ENCODE assay signal across 8 cellular contexts in genomic region chr10:93893646-93894515, GRCh38. TPM values are rescaled to one million over a fixed set of nuclear protein-coding genes. Genes with fewer than 3 reads are reported as not detected.
DNase-seq lines count a peak whose midpoint lies in the region; ATAC-seq and TF ChIP-seq lines count a peak whose summit lies in the region.

Gene SLC35G1, plus strand, starts transcription at chr10:93893978. Its CDS starts 56 bp downstream, at chr10:93894034.

- DNase-seq in AG08395 (ENCODE audit: low spot score) (peak; percentile 95), NCI-H226 (peak; percentile 51), right lobe of liver (peak; percentile 80 to 81 (median 80))
- peak; percentile 79 for DNase-seq in activated CD4-positive, alpha-beta T cell treated with anti-CD3 and anti-CD28 coated beads for 48 hours
- peak; percentile 66 for DNase-seq in stimulated activated CD4-positive, alpha-beta T cell treated with anti-CD3 and anti-CD28 coated beads, Interleukin-4, amount 100 ng/mL, for 24 hours

- H3K4me1 Mint-ChIP-seq in dendritic cell treated with granulocyte-macrophage colony-stimulating factor and Interleukin-4, amounts not matched to agents 40 ng/mL and 50 ng/mL, for 4 days (ENCODE audit: low read depth): peaks cover 26% of the 10 kb centered on the region

- H3K4me3 Mint-ChIP-seq in dendritic cell treated with granulocyte-macrophage colony-stimulating factor and Interleukin-4, amounts not matched to agents 40 ng/mL and 50 ng/mL, for 4 days: peak within 1 kb of the TSS; percentile 78

- no peak for TF ChIP-seq CTCF in right lobe of liver (IDR thresholded peaks at IDR 0.05)

- H3K36me3 ChIP-seq in right lobe of liver: no peaks in the 10 kb centered on the region

- no peaks in the 10 kb centered on the region for H3K9me3 ChIP-seq in right lobe of liver

- no peaks in the 10 kb centered on the region for H3K36me3 Mint-ChIP-seq in dendritic cell treated with granulocyte-macrophage colony-stimulating factor and Interleukin-4, amounts not matched to agents 40 ng/mL and 50 ng/mL, for 4 days (ENCODE audit: low read depth)

- no peaks in the 10 kb centered on the region for H3K27me3 ChIP-seq in right lobe of liver

- H3K27me3 Mint-ChIP-seq in dendritic cell treated with granulocyte-macrophage colony-stimulating factor and Interleukin-4, amounts not matched to agents 40 ng/mL and 50 ng/mL, for 4 days: peaks cover 16% of the 10 kb centered on the region

- TF ChIP-seq POLR2A in right lobe of liver (IDR thresholded peaks at IDR 0.05): peak; percentile 86

- peak within 1 kb of the TSS; percentile 66 for H3K27ac Mint-ChIP-seq in dendritic cell treated with granulocyte-macrophage colony-stimulating factor and Interleukin-4, amounts not matched to agents 40 ng/mL and 50 ng/mL, for 4 days

- H3K27ac ChIP-seq in right lobe of liver: peak within 1 kb of the TSS; percentile 8 to 81 (median 59)

- no peaks in the 10 kb centered on the region for H3K9me3 Mint-ChIP-seq in dendritic cell treated with granulocyte-macrophage colony-stimulating factor and Interleukin-4, amounts not matched to agents 40 ng/mL and 50 ng/mL, for 4 days

- intact Hi-C loops in dendritic cell treated with granulocyte-macrophage colony-stimulating factor and Interleukin-4, amounts not matched to agents 40 ng/mL and 50 ng/mL, for 4 days (cut with micrococcal nuclease): no loop called here
- intact Hi-C loops in right lobe of liver (cut with DNase I): no loop called here

- H3K4me1 ChIP-seq in right lobe of liver: peaks cover 0 to 22% (median 0%) of the 10 kb centered on the region in 4 donors

- WGBS in right lobe of liver (ENCODE audit: insufficient coverage, low coverage, low lambda C conversion rate, missing lambda C conversion rate): 0% methylated on average over 15 of the region's 82 CpGs

- peak within 1 kb of the TSS; percentile 68 to 97 (median 80) for H3K4me3 ChIP-seq in right lobe of liver

- ATAC-seq in GM18867 (IDR thresholded peaks at IDR 0.05; ENCODE audit: unreplicated experiment) (peak; percentile 94), HG03064 (IDR thresholded peaks at IDR 0.05; ENCODE audit: low read depth, unreplicated experiment) (peak; percentile 95), right lobe of liver (peak; percentile 94 to 98 (median 96))

RNA-seq across cellular contexts. Expression of gene SLC35G1, which starts in this region (rescaled TPM):
- total RNA-seq in right lobe of liver: 1 to 10 TPM; 2.6 to 7.3 (median 4.5) TPM

Comparison
In these comparisons a context has a peak if more than half of its experiments do, and no peak if none do; other contexts are left out.
1. Peak in every context shown above with its lines: DNase-seq, ATAC-seq, H3K4me3 ChIP-seq and H3K27ac ChIP-seq.